Comparison of ENCODE assay signal across 26 cellular contexts in genomic region chr7:139496528-139496927, GRCh38. TPM values are rescaled to one million over a fixed set of nuclear protein-coding genes. Genes with fewer than 3 reads are reported as not detected.
"Had no signal": no experiment of that assay in that cellular context is flagged by ENCODE, and none has a peak within 500 bp of the region (broad histone marks: within the 10 kb centered on the region; RNA-seq: fewer than 3 reads in every experiment).

No MANE protein-coding gene starts in this region.

- H3K36me3 ChIP-seq: cardiac muscle cell, Peyer's patch, SJSA1 had no signal

- H3K27ac ChIP-seq: cardiac muscle cell, Peyer's patch, SJSA1 had no signal

- DNase-seq: activated B cell treated with CpG ODN at 0.5 μM for 24 hours; activated CD4-positive, alpha-beta memory T cell treated with anti-CD3 and anti-CD28 coated beads, Interleukin-2, amount 10 ng/mL, durations not matched to agents 7 days and 5 days; activated CD4-positive, alpha-beta T cell treated with anti-CD3 and anti-CD28 coated beads for 1 hour; activated CD4-positive, alpha-beta T cell treated with anti-CD3 and anti-CD28 coated beads, Interleukin-2, amount 50 U/mL, for 1 hour; activated gamma-delta T cell; activated naive CD4-positive, alpha-beta T cell treated with anti-CD3 and anti-CD28 coated beads for 36 hours; activated T-cell treated with anti-CD3 and anti-CD28 coated beads, Interleukin-2, amount 50 U/mL, for 4 hours; amygdala; Karpas-422; MM.1S; NCI-H146; NCI-H1930; NCI-H2171 treated with DMSO at 0.1 percent for 48 hours; NCI-H345; NCI-H510A; NCI-H526 treated with DMSO at 0.1 percent for 48 hours; Peyer's patch; SHP77; T-helper 17 cell; T-helper 9 cell had no signal

- H3K36me3 Mint-ChIP-seq: brain had no signal

- H3K27ac Mint-ChIP-seq: activated B cell treated with CpG ODN at 0.5 μM for 24 hours; activated CD4-positive, alpha-beta memory T cell treated with anti-CD3 and anti-CD28 coated beads, Interleukin-2, amount 10 ng/mL, durations not matched to agents 7 days and 5 days; activated naive CD4-positive, alpha-beta T cell treated with anti-CD3 and anti-CD28 coated beads for 36 hours; activated naive CD8-positive, alpha-beta T cell; activated T-helper 17 cell treated with anti-CD3 and anti-CD28 coated beads, Interleukin-2, amount 50 U/mL, for 72 hours; T-helper 17 cell had no signal

- H3K27me3 ChIP-seq: Peyer's patch, SJSA1 had no signal

- H3K9me3 ChIP-seq: SJSA1 had no signal

- ATAC-seq: activated T-cell treated with anti-CD3 and anti-CD28 coated beads, Interleukin-2, amount 50 U/mL, for 4 hours; activated T-helper 17 cell treated with anti-CD3 and anti-CD28 coated beads, Interleukin-2, amount 50 U/mL, for 72 hours; T-helper 17 cell had no signal

- H3K4me3 Mint-ChIP-seq: activated B cell treated with CpG ODN at 0.5 μM for 24 hours; activated CD4-positive, alpha-beta memory T cell treated with anti-CD3 and anti-CD28 coated beads, Interleukin-2, amount 10 ng/mL, durations not matched to agents 7 days and 5 days; activated naive CD4-positive, alpha-beta T cell treated with anti-CD3 and anti-CD28 coated beads for 36 hours; activated naive CD8-positive, alpha-beta T cell; activated T-cell treated with anti-CD3 and anti-CD28 coated beads, Interleukin-2, amount 50 U/mL, for 4 hours; activated T-helper 17 cell treated with anti-CD3 and anti-CD28 coated beads, Interleukin-2, amount 50 U/mL, for 72 hours; T-helper 17 cell had no signal

- FAIRE-seq: astrocyte had no signal

- H3K4me3 ChIP-seq: cardiac muscle cell, Peyer's patch, SJSA1 had no signal

- H3K9me3 Mint-ChIP-seq: activated T-helper 17 cell treated with anti-CD3 and anti-CD28 coated beads, Interleukin-2, amount 50 U/mL, for 72 hours had no signal

RNA-seq across cellular contexts. Expression of gene KLRG2, which starts 13.1 kb away (rescaled TPM):
- total RNA-seq: activated B cell treated with CpG ODN at 0.5 μM for 24 hours; activated CD4-positive, alpha-beta memory T cell treated with anti-CD3 and anti-CD28 coated beads, Interleukin-2, amount 10 ng/mL, durations not matched to agents 7 days and 5 days; activated T-helper 17 cell treated with anti-CD3 and anti-CD28 coated beads, Interleukin-2, amount 50 U/mL, for 72 hours; cardiac muscle cell; Peyer's patch; SJSA1; T-helper 17 cell had no signal
- polyA plus RNA-seq: cardiac muscle cell had no signal

RNA-seq across cellular contexts. Expression of gene CLEC2L, which starts 27.0 kb away (rescaled TPM):
- total RNA-seq: activated B cell treated with CpG ODN at 0.5 μM for 24 hours; activated CD4-positive, alpha-beta memory T cell treated with anti-CD3 and anti-CD28 coated beads, Interleukin-2, amount 10 ng/mL, durations not matched to agents 7 days and 5 days; activated naive CD4-positive, alpha-beta T cell treated with anti-CD3 and anti-CD28 coated beads for 36 hours; activated T-cell treated with anti-CD3 and anti-CD28 coated beads, Interleukin-2, amount 50 U/mL, for 4 hours; activated T-helper 17 cell treated with anti-CD3 and anti-CD28 coated beads, Interleukin-2, amount 50 U/mL, for 72 hours; astrocyte; Peyer's patch; SJSA1 had no signal
